In genomic region chr22:23521442-23522113, GRCh38 we compare ENCODE assay signal across 8 cellular contexts.
A peak's percentile ranks its signal among the peaks of the same experiment; 100 is the strongest.
DNase-seq lines count a peak whose midpoint lies in the region; ATAC-seq lines count a peak whose summit lies in the region.

No MANE protein-coding gene starts in this region.

- DNase-seq in DMS79 treated with DMSO at 0.1 percent for 48 hours (lab: John Stamatoyannopoulos, UW) (peak; percentile 70), NCI-H2227 treated with DMSO at 0.1 percent for 48 hours (lab: John Stamatoyannopoulos, UW) (peak; percentile 96), islet precursor cell (peak; percentile 98)
- DNase-seq in activated CD4-positive, CD25-positive, alpha-beta regulatory T cell treated with anti-CD3 and anti-CD28 coated beads, Interleukin-2, amount 50 U/mL, for 72 hours = peak; percentile 73
- peak; percentile 55 for DNase-seq in central memory CD4-positive, alpha-beta T cell
- peak; percentile 34 to 73 (median 36) for DNase-seq in stimulated activated CD4-positive, alpha-beta T cell treated with anti-CD3 and anti-CD28 coated beads, Interleukin-12 subunit alpha, Interleukin-12 subunit beta, amount 100 ng/mL, for 48 hours (ENCODE audit: low read depth in 2 of 3, low spot score in 1 of 3)

- peak; percentile 65 for ATAC-seq in HG02981 (IDR thresholded peaks at IDR 0.05; ENCODE audit: unreplicated experiment)
- ATAC-seq in HG02938 (IDR thresholded peaks at IDR 0.05; ENCODE audit: unreplicated experiment) = no peak

Comparison
In these comparisons a context has a peak if more than half of its experiments do, and no peak if none do; other contexts are left out.
1. DNase-seq: peak in every context shown above with its lines; median percentile 98 in islet precursor cell; 96 in NCI-H2227 treated with DMSO at 0.1 percent for 48 hours; 73 in activated CD4-positive, CD25-positive, alpha-beta regulatory T cell treated with anti-CD3 and anti-CD28 coated beads, Interleukin-2, amount 50 U/mL, for 72 hours; 70 in DMS79 treated with DMSO at 0.1 percent for 48 hours; 55 in central memory CD4-positive, alpha-beta T cell; 36 in stimulated activated CD4-positive, alpha-beta T cell treated with anti-CD3 and anti-CD28 coated beads, Interleukin-12 subunit alpha, Interleukin-12 subunit beta, amount 100 ng/mL, for 48 hours.